Comparison of ENCODE assay signal across 1 cellular context in the genomic region with DNA sequence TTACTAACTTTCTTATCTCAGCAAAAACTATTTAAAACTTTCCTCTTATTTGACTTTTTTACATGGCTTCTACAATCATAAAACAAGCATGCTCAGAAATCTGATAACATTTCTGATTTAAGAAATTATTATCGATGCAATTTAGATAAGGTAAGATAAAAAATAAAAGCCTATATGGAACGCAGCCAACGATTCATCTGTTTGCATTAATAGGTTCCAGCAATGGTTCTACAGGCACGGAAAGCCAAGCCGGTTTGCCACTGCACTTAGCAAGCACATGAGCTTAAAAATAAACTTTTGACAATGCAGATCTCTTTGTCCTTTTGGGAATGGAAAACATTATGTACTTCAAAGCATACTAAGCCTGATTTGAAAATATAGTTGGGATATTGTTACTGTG.
A peak's percentile ranks its signal among the peaks of the same experiment; 100 is the strongest.
TF ChIP-seq lines count a peak whose summit lies in the region.

No MANE protein-coding gene starts in this region.

TF ChIP-seq in SK-N-SH, 30 proteins besides CTCF, POLR2A, EP300 and RAD21 (continued from another document):
- TF ChIP-seq, protein P1, sequence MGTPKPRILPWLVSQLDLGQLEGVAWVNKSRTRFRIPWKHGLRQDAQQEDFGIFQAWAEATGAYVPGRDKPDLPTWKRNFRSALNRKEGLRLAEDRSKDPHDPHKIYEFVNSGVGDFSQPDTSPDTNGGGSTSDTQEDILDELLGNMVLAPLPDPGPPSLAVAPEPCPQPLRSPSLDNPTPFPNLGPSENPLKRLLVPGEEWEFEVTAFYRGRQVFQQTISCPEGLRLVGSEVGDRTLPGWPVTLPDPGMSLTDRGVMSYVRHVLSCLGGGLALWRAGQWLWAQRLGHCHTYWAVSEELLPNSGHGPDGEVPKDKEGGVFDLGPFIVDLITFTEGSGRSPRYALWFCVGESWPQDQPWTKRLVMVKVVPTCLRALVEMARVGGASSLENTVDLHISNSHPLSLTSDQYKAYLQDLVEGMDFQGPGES (IDR thresholded peaks at IDR 0.05; ENCODE audit: low read depth, low read length) = no peak
- TF ChIP-seq GATA2 (CRISPR knock-in tag; IDR thresholded peaks at IDR 0.05) (peak; percentile 78), RCOR1 (IDR thresholded peaks at IDR 0.05; ENCODE audit: low read length) (peak; percentile 62; the same call in 1 of the 2 replicates), NFIC (IDR thresholded peaks at IDR 0.05; ENCODE audit: borderline replicate concordance) (peak; percentile 98), JUND (IDR thresholded peaks at IDR 0.05) (peak; percentile 82), SMC3 (IDR thresholded peaks at IDR 0.05; ENCODE audit: low read depth, low read length) (no peak), FOXJ3 (CRISPR knock-in tag; IDR thresholded peaks at IDR 0.05) (no peak), NRF1 (IDR thresholded peaks at IDR 0.05; ENCODE audit: low read depth, low read length) (no peak), RFX5 (IDR thresholded peaks at IDR 0.05; ENCODE audit: low read length) (no peak), GABPA (IDR thresholded peaks at IDR 0.05; ENCODE audit: low read depth) (no peak)
- TF ChIP-seq, protein P2, sequence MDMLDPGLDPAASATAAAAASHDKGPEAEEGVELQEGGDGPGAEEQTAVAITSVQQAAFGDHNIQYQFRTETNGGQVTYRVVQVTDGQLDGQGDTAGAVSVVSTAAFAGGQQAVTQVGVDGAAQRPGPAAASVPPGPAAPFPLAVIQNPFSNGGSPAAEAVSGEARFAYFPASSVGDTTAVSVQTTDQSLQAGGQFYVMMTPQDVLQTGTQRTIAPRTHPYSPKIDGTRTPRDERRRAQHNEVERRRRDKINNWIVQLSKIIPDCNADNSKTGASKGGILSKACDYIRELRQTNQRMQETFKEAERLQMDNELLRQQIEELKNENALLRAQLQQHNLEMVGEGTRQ (IDR thresholded peaks at IDR 0.05; ENCODE audit: borderline replicate concordance, low read depth, low read length) = no peak
- TF ChIP-seq, protein P3, sequence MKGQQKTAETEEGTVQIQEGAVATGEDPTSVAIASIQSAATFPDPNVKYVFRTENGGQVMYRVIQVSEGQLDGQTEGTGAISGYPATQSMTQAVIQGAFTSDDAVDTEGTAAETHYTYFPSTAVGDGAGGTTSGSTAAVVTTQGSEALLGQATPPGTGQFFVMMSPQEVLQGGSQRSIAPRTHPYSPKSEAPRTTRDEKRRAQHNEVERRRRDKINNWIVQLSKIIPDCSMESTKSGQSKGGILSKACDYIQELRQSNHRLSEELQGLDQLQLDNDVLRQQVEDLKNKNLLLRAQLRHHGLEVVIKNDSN (IDR thresholded peaks at IDR 0.05; ENCODE audit: borderline replicate concordance, low read depth) = no peak
